Comparison of ENCODE assay signal across 10 cellular contexts in genomic region chr17:27481327-27481726, GRCh38. TPM values are rescaled to one million over a fixed set of nuclear protein-coding genes. Genes with fewer than 3 reads are reported as not detected.
A peak's percentile ranks its signal among the peaks of the same experiment; 100 is the strongest.
DNase-seq lines count a peak whose midpoint lies in the region; ATAC-seq lines count a peak whose summit lies in the region.
"Had no signal": no experiment of that assay in that cellular context is flagged by ENCODE, and none has a peak within 500 bp of the region (broad histone marks: within the 10 kb centered on the region; RNA-seq: fewer than 3 reads in every experiment).

No MANE protein-coding gene starts in this region.

- ATAC-seq in stimulated activated naive B cell treated with anti-CD40 and anti-IgM and Interleukin-4, amounts not matched to agents 10 μg/mL and 1 μg/mL and 100 μg/mL, for 72 hours (replicated peaks) = peak; percentile 72 to 83
- no peak for ATAC-seq in GM19023 (IDR thresholded peaks at IDR 0.05; ENCODE audit: unreplicated experiment)

- peaks cover 16 to 44% (median 35%) of the 10 kb centered on the region in 3 donors for H3K4me1 Mint-ChIP-seq in IgD-negative memory B cell
- peaks cover 49 to 72% of the 10 kb centered on the region in 2 donors for H3K4me1 Mint-ChIP-seq in stimulated activated naive B cell treated with anti-CD40 and anti-IgM and Interleukin-4, amounts not matched to agents 10 μg/mL and 1 μg/mL and 100 μg/mL, for 72 hours

- no peaks in the 10 kb centered on the region for H3K27me3 Mint-ChIP-seq in IgD-negative memory B cell
- H3K27me3 Mint-ChIP-seq in stimulated activated naive B cell treated with anti-CD40 and anti-IgM and Interleukin-4, amounts not matched to agents 10 μg/mL and 1 μg/mL and 100 μg/mL, for 72 hours = no peaks in the 10 kb centered on the region

- peak overlapping the region in 2 of 4 donors; percentile 48 to 53 for H3K4me3 Mint-ChIP-seq in IgD-negative memory B cell
- H3K4me3 Mint-ChIP-seq in stimulated activated naive B cell treated with anti-CD40 and anti-IgM and Interleukin-4, amounts not matched to agents 10 μg/mL and 1 μg/mL and 100 μg/mL, for 72 hours = no peak overlapping the region

- no peaks in the 10 kb centered on the region for H3K9me3 Mint-ChIP-seq in IgD-negative memory B cell
- H3K9me3 Mint-ChIP-seq in stimulated activated naive B cell treated with anti-CD40 and anti-IgM and Interleukin-4, amounts not matched to agents 10 μg/mL and 1 μg/mL and 100 μg/mL, for 72 hours = no peaks in the 10 kb centered on the region

- H3K36me3 Mint-ChIP-seq in IgD-negative memory B cell = peaks cover 8% of the 10 kb centered on the region
- H3K36me3 Mint-ChIP-seq in stimulated activated naive B cell treated with anti-CD40 and anti-IgM and Interleukin-4, amounts not matched to agents 10 μg/mL and 1 μg/mL and 100 μg/mL, for 72 hours = peaks cover 6 to 7% of the 10 kb centered on the region in 2 donors

- peak; percentile 55 for DNase-seq in activated gamma-delta T cell treated with Interleukin-2 at 50 U/mL for 16 hours
- DNase-seq in activated gamma-delta T cell (lab: John Stamatoyannopoulos, UW) = no peak
- DNase-seq in activated effector memory CD4-positive, alpha-beta T cell treated with Interleukin-2 at 50 U/mL for 16 hours = peak; percentile 54
- no peak for DNase-seq in stimulated activated naive B cell treated with anti-CD40 and anti-IgM and Interleukin-4, amounts not matched to agents 10 μg/mL and 1 μg/mL and 100 μg/mL, for 72 hours
- DNase-seq in NCI-H2081 (lab: John Stamatoyannopoulos, UW) = no peak
- no peak for DNase-seq in substantia nigra (lab: John Stamatoyannopoulos, UW)
- DNase-seq: ACHN, NCI-H446 treated with DMSO at 0.1 percent for 48 hours had no signal

- H3K27ac Mint-ChIP-seq in IgD-negative memory B cell = peak overlapping the region; percentile 53 to 96 (median 83)
- H3K27ac Mint-ChIP-seq in stimulated activated naive B cell treated with anti-CD40 and anti-IgM and Interleukin-4, amounts not matched to agents 10 μg/mL and 1 μg/mL and 100 μg/mL, for 72 hours = peak overlapping the region; percentile 26

- H3K27ac ChIP-seq in substantia nigra (ENCODE audit: low read depth, low read length, poor library complexity, severe bottlenecking) = no peak overlapping the region

RNA-seq across cellular contexts. Expression of gene KSR1, which starts 25.1 kb away (rescaled TPM):
- polyA plus RNA-seq in IgD-negative memory B cell = 2.1 TPM

Comparison
In these comparisons a context has a peak if more than half of its experiments do, and no peak if none do; other contexts are left out.
1. DNase-seq: peak in activated gamma-delta T cell treated with Interleukin-2 at 50 U/mL for 16 hours (single experiment) and activated effector memory CD4-positive, alpha-beta T cell treated with Interleukin-2 at 50 U/mL for 16 hours (single experiment); none in activated gamma-delta T cell (single experiment), stimulated activated naive B cell treated with anti-CD40 and anti-IgM and Interleukin-4, amounts not matched to agents 10 μg/mL and 1 μg/mL and 100 μg/mL, for 72 hours (single experiment), NCI-H2081 (0 of 2) and substantia nigra (0 of 49).